Comparison of ENCODE assay signal across 1 cellular context in the genomic region with DNA sequence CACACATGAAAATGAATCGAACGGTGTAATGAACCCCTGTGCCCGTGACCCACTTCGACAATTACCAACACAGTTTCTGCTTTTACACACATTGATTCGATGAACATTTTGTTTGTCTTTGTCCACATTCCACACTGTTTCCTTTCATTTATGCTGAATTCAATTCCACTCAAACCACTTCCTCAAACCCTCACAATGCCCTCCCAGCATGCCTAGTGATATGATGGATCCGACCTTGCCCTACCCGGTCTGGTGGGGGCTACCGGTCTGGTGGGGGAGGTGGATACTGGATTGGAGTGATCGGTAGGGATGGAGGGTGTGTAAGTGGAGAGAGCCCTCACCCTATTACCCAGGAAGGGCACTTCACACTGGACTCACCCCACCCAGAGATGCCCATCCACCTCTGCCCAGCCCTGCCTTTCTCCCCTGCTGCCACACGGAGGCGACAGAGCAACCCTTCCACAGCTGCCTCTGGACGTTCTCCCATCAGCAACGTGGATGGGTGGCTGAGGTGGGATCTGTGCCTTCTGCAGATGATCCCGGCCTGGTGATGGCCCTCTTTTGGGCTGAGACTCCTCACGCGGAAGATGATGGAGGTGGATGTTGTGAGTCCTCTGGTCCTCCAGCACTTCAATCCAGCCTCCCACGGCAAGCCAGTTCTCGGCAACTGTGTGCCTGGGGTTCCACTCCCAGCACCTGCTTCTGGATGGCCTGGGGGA.
TF ChIP-seq lines count a peak whose summit lies in the region.

No MANE protein-coding gene starts in this region.

TF ChIP-seq in HepG2, 621 proteins besides CTCF, POLR2A, EP300 and RAD21 (continues in another document):
- TF ChIP-seq, protein P1, sequence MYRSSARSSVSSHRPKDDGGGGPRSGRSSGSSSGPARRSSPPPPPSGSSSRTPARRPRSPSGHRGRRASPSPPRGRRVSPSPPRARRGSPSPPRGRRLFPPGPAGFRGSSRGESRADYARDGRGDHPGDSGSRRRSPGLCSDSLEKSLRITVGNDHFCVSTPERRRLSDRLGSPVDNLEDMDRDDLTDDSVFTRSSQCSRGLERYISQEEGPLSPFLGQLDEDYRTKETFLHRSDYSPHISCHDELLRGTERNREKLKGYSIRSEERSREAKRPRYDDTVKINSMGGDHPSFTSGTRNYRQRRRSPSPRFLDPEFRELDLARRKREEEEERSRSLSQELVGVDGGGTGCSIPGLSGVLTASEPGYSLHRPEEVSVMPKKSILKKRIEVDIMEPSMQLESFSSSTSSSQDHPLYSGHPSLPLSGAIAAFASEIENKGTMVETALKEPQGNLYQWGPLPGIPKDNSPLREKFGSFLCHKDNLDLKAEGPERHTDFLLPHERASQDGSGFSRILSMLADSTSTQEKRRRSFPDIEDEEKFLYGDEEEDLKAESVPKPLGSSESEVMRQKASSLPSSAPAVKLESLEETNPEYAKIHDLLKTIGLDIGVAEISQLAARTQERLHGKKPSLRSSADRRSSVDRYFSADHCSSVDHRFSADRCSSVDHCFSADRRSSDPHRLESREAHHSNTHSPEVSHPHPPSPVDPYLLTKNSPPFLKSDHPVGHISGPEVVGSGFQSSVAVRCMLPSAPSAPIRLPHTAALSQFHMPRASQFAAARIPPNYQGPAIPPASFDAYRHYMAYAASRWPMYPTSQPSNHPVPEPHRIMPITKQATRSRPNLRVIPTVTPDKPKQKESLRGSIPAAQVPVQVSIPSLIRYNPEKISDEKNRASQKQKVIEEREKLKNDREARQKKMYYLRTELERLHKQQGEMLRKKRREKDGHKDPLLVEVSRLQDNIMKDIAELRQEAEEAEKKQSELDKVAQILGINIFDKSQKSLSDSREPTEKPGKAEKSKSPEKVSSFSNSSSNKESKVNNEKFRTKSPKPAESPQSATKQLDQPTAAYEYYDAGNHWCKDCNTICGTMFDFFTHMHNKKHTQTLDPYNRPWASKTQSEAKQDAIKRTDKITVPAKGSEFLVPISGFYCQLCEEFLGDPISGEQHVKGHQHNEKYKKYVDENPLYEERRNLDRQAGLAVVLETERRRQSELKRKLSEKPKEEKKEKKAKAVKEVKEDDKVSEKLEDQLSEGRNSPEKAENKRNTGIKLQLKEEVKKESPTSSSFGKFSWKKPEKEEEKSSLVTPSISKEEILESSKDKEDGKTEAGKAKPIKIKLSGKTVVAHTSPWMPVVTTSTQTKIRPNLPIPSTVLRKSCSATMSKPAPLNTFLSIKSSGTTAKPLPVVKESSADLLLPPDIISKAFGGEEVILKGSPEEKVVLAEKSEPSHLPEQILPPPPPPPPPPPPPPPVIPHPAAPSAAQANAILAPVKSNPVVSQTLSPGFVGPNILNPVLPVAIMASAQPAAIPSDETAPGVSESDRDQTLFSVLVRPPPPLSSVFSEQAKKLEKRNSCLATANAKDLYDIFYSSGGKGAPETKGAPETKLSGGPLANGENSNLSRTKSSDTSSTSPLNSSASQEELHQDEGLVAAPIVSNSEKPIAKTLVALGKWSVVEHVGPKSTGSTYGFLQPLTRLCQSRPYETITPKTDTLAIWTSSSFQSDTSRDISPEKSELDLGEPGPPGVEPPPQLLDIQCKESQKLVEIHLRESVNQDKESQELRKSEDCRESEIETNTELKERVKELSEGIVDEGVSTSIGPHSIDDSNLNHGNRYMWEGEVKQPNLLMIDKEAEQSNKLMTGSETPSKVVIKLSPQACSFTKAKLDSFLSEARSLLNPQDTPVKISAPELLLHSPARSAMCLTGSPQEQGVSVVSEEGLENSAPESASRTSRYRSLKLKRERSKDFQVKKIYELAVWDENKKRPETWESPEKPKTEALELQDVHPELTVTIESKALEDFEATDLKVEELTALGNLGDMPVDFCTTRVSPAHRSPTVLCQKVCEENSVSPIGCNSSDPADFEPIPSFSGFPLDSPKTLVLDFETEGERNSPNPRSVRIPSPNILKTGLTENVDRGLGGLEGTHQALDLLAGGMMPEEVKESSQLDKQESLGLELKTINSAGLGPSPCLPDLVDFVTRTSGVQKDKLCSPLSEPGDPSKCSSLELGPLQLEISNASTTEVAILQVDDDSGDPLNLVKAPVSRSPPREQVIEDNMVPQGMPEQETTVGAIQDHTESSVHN (CRISPR knock-in tag; IDR thresholded peaks at IDR 0.05) = no peak
- TF ChIP-seq, protein P2, sequence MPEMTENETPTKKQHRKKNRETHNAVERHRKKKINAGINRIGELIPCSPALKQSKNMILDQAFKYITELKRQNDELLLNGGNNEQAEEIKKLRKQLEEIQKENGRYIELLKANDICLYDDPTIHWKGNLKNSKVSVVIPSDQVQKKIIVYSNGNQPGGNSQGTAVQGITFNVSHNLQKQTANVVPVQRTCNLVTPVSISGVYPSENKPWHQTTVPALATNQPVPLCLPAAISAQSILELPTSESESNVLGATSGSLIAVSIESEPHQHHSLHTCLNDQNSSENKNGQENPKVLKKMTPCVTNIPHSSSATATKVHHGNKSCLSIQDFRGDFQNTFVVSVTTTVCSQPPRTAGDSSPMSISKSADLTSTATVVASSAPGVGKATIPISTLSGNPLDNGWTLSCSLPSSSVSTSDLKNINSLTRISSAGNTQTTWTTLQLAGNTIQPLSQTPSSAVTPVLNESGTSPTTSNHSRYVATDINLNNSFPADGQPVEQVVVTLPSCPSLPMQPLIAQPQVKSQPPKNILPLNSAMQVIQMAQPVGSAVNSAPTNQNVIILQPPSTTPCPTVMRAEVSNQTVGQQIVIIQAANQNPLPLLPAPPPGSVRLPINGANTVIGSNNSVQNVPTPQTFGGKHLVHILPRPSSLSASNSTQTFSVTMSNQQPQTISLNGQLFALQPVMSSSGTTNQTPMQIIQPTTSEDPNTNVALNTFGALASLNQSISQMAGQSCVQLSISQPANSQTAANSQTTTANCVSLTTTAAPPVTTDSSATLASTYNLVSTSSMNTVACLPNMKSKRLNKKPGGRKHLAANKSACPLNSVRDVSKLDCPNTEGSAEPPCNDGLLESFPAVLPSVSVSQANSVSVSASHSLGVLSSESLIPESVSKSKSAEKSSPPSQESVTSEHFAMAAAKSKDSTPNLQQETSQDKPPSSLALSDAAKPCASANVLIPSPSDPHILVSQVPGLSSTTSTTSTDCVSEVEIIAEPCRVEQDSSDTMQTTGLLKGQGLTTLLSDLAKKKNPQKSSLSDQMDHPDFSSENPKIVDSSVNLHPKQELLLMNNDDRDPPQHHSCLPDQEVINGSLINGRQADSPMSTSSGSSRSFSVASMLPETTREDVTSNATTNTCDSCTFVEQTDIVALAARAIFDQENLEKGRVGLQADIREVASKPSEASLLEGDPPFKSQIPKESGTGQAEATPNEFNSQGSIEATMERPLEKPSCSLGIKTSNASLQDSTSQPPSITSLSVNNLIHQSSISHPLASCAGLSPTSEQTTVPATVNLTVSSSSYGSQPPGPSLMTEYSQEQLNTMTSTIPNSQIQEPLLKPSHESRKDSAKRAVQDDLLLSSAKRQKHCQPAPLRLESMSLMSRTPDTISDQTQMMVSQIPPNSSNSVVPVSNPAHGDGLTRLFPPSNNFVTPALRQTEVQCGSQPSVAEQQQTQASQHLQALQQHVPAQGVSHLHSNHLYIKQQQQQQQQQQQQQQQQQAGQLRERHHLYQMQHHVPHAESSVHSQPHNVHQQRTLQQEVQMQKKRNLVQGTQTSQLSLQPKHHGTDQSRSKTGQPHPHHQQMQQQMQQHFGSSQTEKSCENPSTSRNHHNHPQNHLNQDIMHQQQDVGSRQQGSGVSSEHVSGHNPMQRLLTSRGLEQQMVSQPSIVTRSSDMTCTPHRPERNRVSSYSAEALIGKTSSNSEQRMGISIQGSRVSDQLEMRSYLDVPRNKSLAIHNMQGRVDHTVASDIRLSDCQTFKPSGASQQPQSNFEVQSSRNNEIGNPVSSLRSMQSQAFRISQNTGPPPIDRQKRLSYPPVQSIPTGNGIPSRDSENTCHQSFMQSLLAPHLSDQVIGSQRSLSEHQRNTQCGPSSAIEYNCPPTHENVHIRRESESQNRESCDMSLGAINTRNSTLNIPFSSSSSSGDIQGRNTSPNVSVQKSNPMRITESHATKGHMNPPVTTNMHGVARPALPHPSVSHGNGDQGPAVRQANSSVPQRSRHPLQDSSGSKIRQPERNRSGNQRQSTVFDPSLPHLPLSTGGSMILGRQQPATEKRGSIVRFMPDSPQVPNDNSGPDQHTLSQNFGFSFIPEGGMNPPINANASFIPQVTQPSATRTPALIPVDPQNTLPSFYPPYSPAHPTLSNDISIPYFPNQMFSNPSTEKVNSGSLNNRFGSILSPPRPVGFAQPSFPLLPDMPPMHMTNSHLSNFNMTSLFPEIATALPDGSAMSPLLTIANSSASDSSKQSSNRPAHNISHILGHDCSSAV (CRISPR knock-in tag; IDR thresholded peaks at IDR 0.05; ENCODE audit: borderline replicate concordance) = no peak
- TF ChIP-seq, protein P3, sequence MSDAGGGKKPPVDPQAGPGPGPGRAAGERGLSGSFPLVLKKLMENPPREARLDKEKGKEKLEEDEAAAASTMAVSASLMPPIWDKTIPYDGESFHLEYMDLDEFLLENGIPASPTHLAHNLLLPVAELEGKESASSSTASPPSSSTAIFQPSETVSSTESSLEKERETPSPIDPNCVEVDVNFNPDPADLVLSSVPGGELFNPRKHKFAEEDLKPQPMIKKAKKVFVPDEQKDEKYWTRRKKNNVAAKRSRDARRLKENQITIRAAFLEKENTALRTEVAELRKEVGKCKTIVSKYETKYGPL (CRISPR knock-in tag; IDR thresholded peaks at IDR 0.05) = no peak
- TF ChIP-seq, protein P4, sequence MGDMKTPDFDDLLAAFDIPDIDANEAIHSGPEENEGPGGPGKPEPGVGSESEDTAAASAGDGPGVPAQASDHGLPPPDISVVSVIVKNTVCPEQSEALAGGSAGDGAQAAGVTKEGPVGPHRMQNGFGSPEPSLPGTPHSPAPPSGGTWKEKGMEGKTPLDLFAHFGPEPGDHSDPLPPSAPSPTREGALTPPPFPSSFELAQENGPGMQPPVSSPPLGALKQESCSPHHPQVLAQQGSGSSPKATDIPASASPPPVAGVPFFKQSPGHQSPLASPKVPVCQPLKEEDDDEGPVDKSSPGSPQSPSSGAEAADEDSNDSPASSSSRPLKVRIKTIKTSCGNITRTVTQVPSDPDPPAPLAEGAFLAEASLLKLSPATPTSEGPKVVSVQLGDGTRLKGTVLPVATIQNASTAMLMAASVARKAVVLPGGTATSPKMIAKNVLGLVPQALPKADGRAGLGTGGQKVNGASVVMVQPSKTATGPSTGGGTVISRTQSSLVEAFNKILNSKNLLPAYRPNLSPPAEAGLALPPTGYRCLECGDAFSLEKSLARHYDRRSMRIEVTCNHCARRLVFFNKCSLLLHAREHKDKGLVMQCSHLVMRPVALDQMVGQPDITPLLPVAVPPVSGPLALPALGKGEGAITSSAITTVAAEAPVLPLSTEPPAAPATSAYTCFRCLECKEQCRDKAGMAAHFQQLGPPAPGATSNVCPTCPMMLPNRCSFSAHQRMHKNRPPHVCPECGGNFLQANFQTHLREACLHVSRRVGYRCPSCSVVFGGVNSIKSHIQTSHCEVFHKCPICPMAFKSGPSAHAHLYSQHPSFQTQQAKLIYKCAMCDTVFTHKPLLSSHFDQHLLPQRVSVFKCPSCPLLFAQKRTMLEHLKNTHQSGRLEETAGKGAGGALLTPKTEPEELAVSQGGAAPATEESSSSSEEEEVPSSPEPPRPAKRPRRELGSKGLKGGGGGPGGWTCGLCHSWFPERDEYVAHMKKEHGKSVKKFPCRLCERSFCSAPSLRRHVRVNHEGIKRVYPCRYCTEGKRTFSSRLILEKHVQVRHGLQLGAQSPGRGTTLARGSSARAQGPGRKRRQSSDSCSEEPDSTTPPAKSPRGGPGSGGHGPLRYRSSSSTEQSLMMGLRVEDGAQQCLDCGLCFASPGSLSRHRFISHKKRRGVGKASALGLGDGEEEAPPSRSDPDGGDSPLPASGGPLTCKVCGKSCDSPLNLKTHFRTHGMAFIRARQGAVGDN (CRISPR knock-in tag; IDR thresholded peaks at IDR 0.05) = peak; percentile 29
- TF ChIP-seq ZNF225 (CRISPR knock-in tag; IDR thresholded peaks at IDR 0.05) = no peak
- no peak for TF ChIP-seq SP2 (CRISPR knock-in tag; IDR thresholded peaks at IDR 0.05)
- no peak for TF ChIP-seq KDM4B (CRISPR knock-in tag; IDR thresholded peaks at IDR 0.05)
- TF ChIP-seq, protein P5, sequence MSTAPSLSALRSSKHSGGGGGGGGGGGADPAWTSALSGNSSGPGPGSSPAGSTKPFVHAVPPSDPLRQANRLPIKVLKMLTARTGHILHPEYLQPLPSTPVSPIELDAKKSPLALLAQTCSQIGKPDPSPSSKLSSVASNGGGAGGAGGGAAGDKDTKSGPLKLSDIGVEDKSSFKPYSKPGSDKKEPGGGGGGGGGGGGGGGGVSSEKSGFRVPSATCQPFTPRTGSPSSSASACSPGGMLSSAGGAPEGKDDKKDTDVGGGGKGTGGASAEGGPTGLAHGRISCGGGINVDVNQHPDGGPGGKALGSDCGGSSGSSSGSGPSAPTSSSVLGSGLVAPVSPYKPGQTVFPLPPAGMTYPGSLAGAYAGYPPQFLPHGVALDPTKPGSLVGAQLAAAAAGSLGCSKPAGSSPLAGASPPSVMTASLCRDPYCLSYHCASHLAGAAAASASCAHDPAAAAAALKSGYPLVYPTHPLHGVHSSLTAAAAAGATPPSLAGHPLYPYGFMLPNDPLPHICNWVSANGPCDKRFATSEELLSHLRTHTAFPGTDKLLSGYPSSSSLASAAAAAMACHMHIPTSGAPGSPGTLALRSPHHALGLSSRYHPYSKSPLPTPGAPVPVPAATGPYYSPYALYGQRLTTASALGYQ (CRISPR knock-in tag; IDR thresholded peaks at IDR 0.05) = no peak
- no peak for TF ChIP-seq NCOA1 (CRISPR knock-in tag; IDR thresholded peaks at IDR 0.05)
- peak; percentile 87 for TF ChIP-seq STAG1 (CRISPR knock-in tag; IDR thresholded peaks at IDR 0.05)
- TF ChIP-seq PHF5A (CRISPR knock-in tag; IDR thresholded peaks at IDR 0.05; ENCODE audit: low read depth, unreplicated experiment) = no peak
- TF ChIP-seq FOXC1 (CRISPR knock-in tag; IDR thresholded peaks at IDR 0.05; ENCODE audit: borderline replicate concordance) = no peak
- no peak for TF ChIP-seq ZFP62 (CRISPR knock-in tag; IDR thresholded peaks at IDR 0.05)
- no peak for TF ChIP-seq DR1 (CRISPR knock-in tag; IDR thresholded peaks at IDR 0.05)
- no peak for TF ChIP-seq PCBP2 (optimal IDR thresholded peaks at IDR 0.05; ENCODE audit: low read depth, low read length, poor library complexity, severe bottlenecking)
- no peak for TF ChIP-seq SMAD3 (CRISPR knock-in tag; IDR thresholded peaks at IDR 0.05)
- no peak for TF ChIP-seq NONO (IDR thresholded peaks at IDR 0.05)
- peak; percentile 56; the same call in 1 of the 2 replicates for TF ChIP-seq NONO (CRISPR knock-in tag; conservative IDR thresholded peaks at IDR 0.05)
- TF ChIP-seq, protein P6, sequence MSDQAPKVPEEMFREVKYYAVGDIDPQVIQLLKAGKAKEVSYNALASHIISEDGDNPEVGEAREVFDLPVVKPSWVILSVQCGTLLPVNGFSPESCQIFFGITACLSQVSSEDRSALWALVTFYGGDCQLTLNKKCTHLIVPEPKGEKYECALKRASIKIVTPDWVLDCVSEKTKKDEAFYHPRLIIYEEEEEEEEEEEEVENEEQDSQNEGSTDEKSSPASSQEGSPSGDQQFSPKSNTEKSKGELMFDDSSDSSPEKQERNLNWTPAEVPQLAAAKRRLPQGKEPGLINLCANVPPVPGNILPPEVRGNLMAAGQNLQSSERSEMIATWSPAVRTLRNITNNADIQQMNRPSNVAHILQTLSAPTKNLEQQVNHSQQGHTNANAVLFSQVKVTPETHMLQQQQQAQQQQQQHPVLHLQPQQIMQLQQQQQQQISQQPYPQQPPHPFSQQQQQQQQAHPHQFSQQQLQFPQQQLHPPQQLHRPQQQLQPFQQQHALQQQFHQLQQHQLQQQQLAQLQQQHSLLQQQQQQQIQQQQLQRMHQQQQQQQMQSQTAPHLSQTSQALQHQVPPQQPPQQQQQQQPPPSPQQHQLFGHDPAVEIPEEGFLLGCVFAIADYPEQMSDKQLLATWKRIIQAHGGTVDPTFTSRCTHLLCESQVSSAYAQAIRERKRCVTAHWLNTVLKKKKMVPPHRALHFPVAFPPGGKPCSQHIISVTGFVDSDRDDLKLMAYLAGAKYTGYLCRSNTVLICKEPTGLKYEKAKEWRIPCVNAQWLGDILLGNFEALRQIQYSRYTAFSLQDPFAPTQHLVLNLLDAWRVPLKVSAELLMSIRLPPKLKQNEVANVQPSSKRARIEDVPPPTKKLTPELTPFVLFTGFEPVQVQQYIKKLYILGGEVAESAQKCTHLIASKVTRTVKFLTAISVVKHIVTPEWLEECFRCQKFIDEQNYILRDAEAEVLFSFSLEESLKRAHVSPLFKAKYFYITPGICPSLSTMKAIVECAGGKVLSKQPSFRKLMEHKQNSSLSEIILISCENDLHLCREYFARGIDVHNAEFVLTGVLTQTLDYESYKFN (CRISPR knock-in tag; conservative IDR thresholded peaks at IDR 0.05) = no peak
- TF ChIP-seq ZNF605 (CRISPR knock-in tag; IDR thresholded peaks at IDR 0.05) = no peak
- TF ChIP-seq FOXA3 (CRISPR knock-in tag; IDR thresholded peaks at IDR 0.05) = no peak
